Comparison of ENCODE assay signal across 8 cellular contexts in genomic region chr17:63621684-63622570, GRCh38. TPM values are rescaled to one million over a fixed set of nuclear protein-coding genes. Genes with fewer than 3 reads are reported as not detected.
DNase-seq lines count a peak whose midpoint lies in the region; ATAC-seq, FAIRE-seq and TF ChIP-seq lines count a peak whose summit lies in the region.

Gene MAP3K3, plus strand, starts transcription at chr17:63622417. Its CDS starts 343 bp downstream, at chr17:63622760.

- peak; percentile 95 for DNase-seq in D721Med (ENCODE audit: insufficient read length, low spot score)
- peak; percentile 93 for DNase-seq in activated CD8-positive, alpha-beta memory T cell treated with anti-CD3 and anti-CD28 coated beads, Interleukin-2, amount 50 U/mL, for 4 hours
- DNase-seq in mesenteric fat pad (ENCODE audit: low spot score): peak; percentile 99
- DNase-seq in stimulated activated CD8-positive, alpha-beta memory T cell treated with anti-CD3 and anti-CD28 coated beads, Interleukin-15, amount 100 ng/mL, for 24 hours (ENCODE audit: low read depth): peak; percentile 82

- ATAC-seq in GM21447 (IDR thresholded peaks at IDR 0.05; ENCODE audit: unreplicated experiment): peak; percentile 88

- H3K4me3 ChIP-seq in HUES64 (ENCODE audit: low read length): peak within 1 kb of the TSS; percentile 88
- peak within 1 kb of the TSS; percentile 66 for H3K4me3 ChIP-seq in OCI-LY1 (ENCODE audit: low read depth, low read length, poor library complexity, severe bottlenecking)

- no peaks in the 10 kb centered on the region for H3K27me3 ChIP-seq in HUES64 (ENCODE audit: insufficient read depth, low read length)
- H3K27me3 ChIP-seq in OCI-LY1 (ENCODE audit: insufficient read depth, low read length): no peaks in the 10 kb centered on the region

- H3K9me3 ChIP-seq in HUES64 (ENCODE audit: insufficient read depth, low read depth, low read length) (no peaks in the 10 kb centered on the region), OCI-LY1 (ENCODE audit: low read length) (no peaks in the 10 kb centered on the region)

- H3K9me2 ChIP-seq in OCI-LY1 (ENCODE audit: low read depth, low read length): no peaks in the 10 kb centered on the region

- peak within 1 kb of the TSS; percentile 85 for H3K27ac ChIP-seq in HUES64 (ENCODE audit: low read depth, low read length)
- H3K27ac ChIP-seq in OCI-LY1 (ENCODE audit: low read depth, low read length, poor library complexity, severe bottlenecking): no peak within 1 kb of the TSS

- peak within 1 kb of the TSS; percentile 94 for H3K4me2 ChIP-seq in OCI-LY1 (ENCODE audit: low read length)

- WGBS in HUES64: under 1% methylated on average over 75 of the region's 75 CpGs

- in situ Hi-C loops in endometrial microvascular endothelial cells (cut with HindIII; ENCODE audit: inconsistent ontology term, low pct_unique_long_range_greater_than_20kb, low sequenced_read_pairs): no loop called here

- H3K79me2 ChIP-seq in OCI-LY1 (ENCODE audit: insufficient read depth, low read length): no peaks in the 10 kb centered on the region

- H3K4me1 ChIP-seq in HUES64 (ENCODE audit: insufficient read depth, low read length): peaks cover 11% of the 10 kb centered on the region
- peaks cover 20% of the 10 kb centered on the region for H3K4me1 ChIP-seq in OCI-LY1 (ENCODE audit: insufficient read depth, low read length, severe bottlenecking)

- H3K36me3 ChIP-seq in HUES64 (ENCODE audit: insufficient read depth, low read length) (no peaks in the 10 kb centered on the region), OCI-LY1 (ENCODE audit: insufficient read depth, low read length) (no peaks in the 10 kb centered on the region)

- no peaks in the 10 kb centered on the region for H3F3A ChIP-seq in OCI-LY1 (ENCODE audit: insufficient read depth, low read length)

- TF ChIP-seq CTCF in D721Med (IDR thresholded peaks at IDR 0.05; ENCODE audit: insufficient read depth, missing control alignments) (no peak), OCI-LY1 (IDR thresholded peaks at IDR 0.05; ENCODE audit: low read length) (peak; percentile 33; the same call in 1 of the 2 replicates)

- no peak for FAIRE-seq in D721Med (lab: Jason Lieb, UNC)

- H3K9ac ChIP-seq in HUES64 (ENCODE audit: low read depth, low read length) (peak within 1 kb of the TSS; percentile 61), OCI-LY1 (ENCODE audit: low read length) (peak within 1 kb of the TSS; percentile 63)

- H2AFZ ChIP-seq in OCI-LY1 (ENCODE audit: low read length): no peak within 1 kb of the TSS

- no peaks in the 10 kb centered on the region for H4K20me1 ChIP-seq in OCI-LY1 (ENCODE audit: insufficient read depth, low read length)

RNA-seq across cellular contexts. Expression of gene MAP3K3, which starts in this region (rescaled TPM):
- 15.4 TPM for polyA plus RNA-seq in HUES64 (2013, experiment 1 of 2)
- 16.2 TPM for polyA plus RNA-seq in HUES64 (2013, experiment 2 of 2)
- 52.6 TPM for total RNA-seq in endometrial microvascular endothelial cells (ENCODE audit: inconsistent ontology term)
- 48.8 TPM for total RNA-seq in mesenteric fat pad
